ENCODE assay signal across 1 cellular context in the genomic region with DNA sequence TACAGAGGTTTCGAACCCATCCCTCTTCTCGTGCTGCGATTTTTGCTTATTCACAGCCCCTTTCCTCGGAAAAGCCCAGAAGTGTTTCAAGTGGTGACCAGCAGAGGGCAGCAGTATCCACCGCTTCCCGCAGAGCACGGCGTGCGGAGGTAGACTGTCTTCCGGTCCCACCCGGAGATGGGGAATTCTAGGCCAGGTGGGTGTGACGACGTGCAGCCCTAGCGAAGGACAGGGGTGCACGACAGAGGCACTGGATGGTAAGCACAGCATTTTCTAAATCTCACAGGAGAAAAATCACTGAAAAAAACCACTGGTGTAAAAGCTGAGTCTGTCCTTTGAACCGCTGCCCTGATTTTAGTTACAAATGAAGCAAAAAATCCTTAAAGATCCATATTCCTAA.
TF ChIP-seq lines count a peak whose summit lies in the region.

No MANE protein-coding gene starts in this region.

TF ChIP-seq in GM12878, 131 proteins besides CTCF, POLR2A, EP300 and RAD21 (continued from another document and continues in another):
- TF ChIP-seq E2F4 (IDR thresholded peaks at IDR 0.05; ENCODE audit: low read depth, low read length) (no peak), CEBPB (IDR thresholded peaks at IDR 0.05; ENCODE audit: borderline replicate concordance in 1 of 2, low read depth in 2 of 2, low read length in 2 of 2) (no peak), BCLAF1 (IDR thresholded peaks at IDR 0.05) (no peak), ZNF384 (IDR thresholded peaks at IDR 0.05; ENCODE audit: borderline replicate concordance, low read depth, low read length) (no peak), ZNF24 (IDR thresholded peaks at IDR 0.05) (peak; percentile 24; the same call in 1 of the 2 replicates), BACH1 (IDR thresholded peaks at IDR 0.05; ENCODE audit: borderline replicate concordance) (no peak), SMARCA5 (IDR thresholded peaks at IDR 0.05) (peak; percentile 87), BMI1 (IDR thresholded peaks at IDR 0.05; ENCODE audit: borderline replicate concordance) (no peak), PKNOX1 (IDR thresholded peaks at IDR 0.05) (no peak), TBL1XR1 (IDR thresholded peaks at IDR 0.05; ENCODE audit: low read depth, low read length) (no peak), HDAC2 (IDR thresholded peaks at IDR 0.05) (no peak), SUZ12 (IDR thresholded peaks at IDR 0.05; ENCODE audit: unreplicated experiment) (no peak), ZZZ3 (IDR thresholded peaks at IDR 0.05; ENCODE audit: control insufficient read depth, insufficient read length, low read depth) (no peak), HCFC1 (IDR thresholded peaks at IDR 0.05; ENCODE audit: low read length) (no peak), TARDBP (IDR thresholded peaks at IDR 0.05; ENCODE audit: borderline replicate concordance) (no peak), ZBTB33 (IDR thresholded peaks at IDR 0.05) (no peak), MEF2A (IDR thresholded peaks at IDR 0.05; ENCODE audit: insufficient read depth, low read depth, low read length) (no peak), RFX5 (IDR thresholded peaks at IDR 0.05; ENCODE audit: low read depth, low read length) (no peak), MXI1 (IDR thresholded peaks at IDR 0.05; ENCODE audit: low read depth, low read length) (no peak; the same call in 1 of the 2 replicates), IKZF1 (conservative IDR thresholded peaks at IDR 0.05) (peak; percentile 75), SRF (IDR thresholded peaks at IDR 0.05; ENCODE audit: low read depth in 2 of 2, low read length in 2 of 2) (no peak), ZNF207 (IDR thresholded peaks at IDR 0.05; ENCODE audit: borderline replicate concordance) (0 out of 2 replicates have a peak, but pooled peaks have one; percentile 47), KDM1A (IDR thresholded peaks at IDR 0.05; ENCODE audit: borderline replicate concordance) (no peak), CHD2 (IDR thresholded peaks at IDR 0.05; ENCODE audit: borderline replicate concordance, low read depth, low read length) (no peak), MYC (IDR thresholded peaks at IDR 0.05; ENCODE audit: insufficient read depth, insufficient read length, insufficient replicate concordance, low read length, severe bottlenecking) (no peak), POLR2AphosphoS2 (IDR thresholded peaks at IDR 0.05; ENCODE audit: low read depth, low read length) (no peak), NBN (IDR thresholded peaks at IDR 0.05) (peak; percentile 61; the same call in 1 of the 2 replicates), TCF3 (IDR thresholded peaks at IDR 0.05; ENCODE audit: borderline replicate concordance, insufficient read depth, low read depth, low read length) (no peak), JUND (IDR thresholded peaks at IDR 0.05; ENCODE audit: low read depth, low read length) (no peak), BCL11A (IDR thresholded peaks at IDR 0.05; ENCODE audit: low read depth, low read length) (no peak), BHLHE40 (IDR thresholded peaks at IDR 0.05; ENCODE audit: borderline replicate concordance in 1 of 2, low read depth in 2 of 2, low read length in 1 of 2) (peak; percentile 53 to 68; a peak in 3 of 4 replicates), ZNF622 (IDR thresholded peaks at IDR 0.05) (no peak), IRF4 (IDR thresholded peaks at IDR 0.05; ENCODE audit: low read depth, low read length) (peak; percentile 64; the same call in 1 of the 2 replicates), NR2C1 (IDR thresholded peaks at IDR 0.05) (no peak), ZSCAN29 (IDR thresholded peaks at IDR 0.05) (0 out of 2 replicates have a peak, but pooled peaks have one; percentile 43), EZH2 (IDR thresholded peaks at IDR 0.05; ENCODE audit: borderline replicate concordance, control insufficient read depth, low read depth, low read length) (no peak), CHD4 (IDR thresholded peaks at IDR 0.05) (no peak), YBX1 (IDR thresholded peaks at IDR 0.05) (no peak), DPF2 (IDR thresholded peaks at IDR 0.05) (peak; percentile 60), FOXM1 (IDR thresholded peaks at IDR 0.05; ENCODE audit: low read depth, low read length) (no peak)
- TF ChIP-seq, protein P1, sequence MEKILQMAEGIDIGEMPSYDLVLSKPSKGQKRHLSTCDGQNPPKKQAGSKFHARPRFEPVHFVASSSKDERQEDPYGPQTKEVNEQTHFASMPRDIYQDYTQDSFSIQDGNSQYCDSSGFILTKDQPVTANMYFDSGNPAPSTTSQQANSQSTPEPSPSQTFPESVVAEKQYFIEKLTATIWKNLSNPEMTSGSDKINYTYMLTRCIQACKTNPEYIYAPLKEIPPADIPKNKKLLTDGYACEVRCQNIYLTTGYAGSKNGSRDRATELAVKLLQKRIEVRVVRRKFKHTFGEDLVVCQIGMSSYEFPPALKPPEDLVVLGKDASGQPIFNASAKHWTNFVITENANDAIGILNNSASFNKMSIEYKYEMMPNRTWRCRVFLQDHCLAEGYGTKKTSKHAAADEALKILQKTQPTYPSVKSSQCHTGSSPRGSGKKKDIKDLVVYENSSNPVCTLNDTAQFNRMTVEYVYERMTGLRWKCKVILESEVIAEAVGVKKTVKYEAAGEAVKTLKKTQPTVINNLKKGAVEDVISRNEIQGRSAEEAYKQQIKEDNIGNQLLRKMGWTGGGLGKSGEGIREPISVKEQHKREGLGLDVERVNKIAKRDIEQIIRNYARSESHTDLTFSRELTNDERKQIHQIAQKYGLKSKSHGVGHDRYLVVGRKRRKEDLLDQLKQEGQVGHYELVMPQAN (conservative IDR thresholded peaks at IDR 0.05), result 0 out of 2 replicates have a peak, but pooled peaks have one; percentile 11
- TF ChIP-seq, protein P2, sequence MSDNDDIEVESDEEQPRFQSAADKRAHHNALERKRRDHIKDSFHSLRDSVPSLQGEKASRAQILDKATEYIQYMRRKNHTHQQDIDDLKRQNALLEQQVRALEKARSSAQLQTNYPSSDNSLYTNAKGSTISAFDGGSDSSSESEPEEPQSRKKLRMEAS (IDR thresholded peaks at IDR 0.05; ENCODE audit: low read depth, low read length), result peak; percentile 49; the same call in 1 of the 2 replicates
- TF ChIP-seq, protein P3, sequence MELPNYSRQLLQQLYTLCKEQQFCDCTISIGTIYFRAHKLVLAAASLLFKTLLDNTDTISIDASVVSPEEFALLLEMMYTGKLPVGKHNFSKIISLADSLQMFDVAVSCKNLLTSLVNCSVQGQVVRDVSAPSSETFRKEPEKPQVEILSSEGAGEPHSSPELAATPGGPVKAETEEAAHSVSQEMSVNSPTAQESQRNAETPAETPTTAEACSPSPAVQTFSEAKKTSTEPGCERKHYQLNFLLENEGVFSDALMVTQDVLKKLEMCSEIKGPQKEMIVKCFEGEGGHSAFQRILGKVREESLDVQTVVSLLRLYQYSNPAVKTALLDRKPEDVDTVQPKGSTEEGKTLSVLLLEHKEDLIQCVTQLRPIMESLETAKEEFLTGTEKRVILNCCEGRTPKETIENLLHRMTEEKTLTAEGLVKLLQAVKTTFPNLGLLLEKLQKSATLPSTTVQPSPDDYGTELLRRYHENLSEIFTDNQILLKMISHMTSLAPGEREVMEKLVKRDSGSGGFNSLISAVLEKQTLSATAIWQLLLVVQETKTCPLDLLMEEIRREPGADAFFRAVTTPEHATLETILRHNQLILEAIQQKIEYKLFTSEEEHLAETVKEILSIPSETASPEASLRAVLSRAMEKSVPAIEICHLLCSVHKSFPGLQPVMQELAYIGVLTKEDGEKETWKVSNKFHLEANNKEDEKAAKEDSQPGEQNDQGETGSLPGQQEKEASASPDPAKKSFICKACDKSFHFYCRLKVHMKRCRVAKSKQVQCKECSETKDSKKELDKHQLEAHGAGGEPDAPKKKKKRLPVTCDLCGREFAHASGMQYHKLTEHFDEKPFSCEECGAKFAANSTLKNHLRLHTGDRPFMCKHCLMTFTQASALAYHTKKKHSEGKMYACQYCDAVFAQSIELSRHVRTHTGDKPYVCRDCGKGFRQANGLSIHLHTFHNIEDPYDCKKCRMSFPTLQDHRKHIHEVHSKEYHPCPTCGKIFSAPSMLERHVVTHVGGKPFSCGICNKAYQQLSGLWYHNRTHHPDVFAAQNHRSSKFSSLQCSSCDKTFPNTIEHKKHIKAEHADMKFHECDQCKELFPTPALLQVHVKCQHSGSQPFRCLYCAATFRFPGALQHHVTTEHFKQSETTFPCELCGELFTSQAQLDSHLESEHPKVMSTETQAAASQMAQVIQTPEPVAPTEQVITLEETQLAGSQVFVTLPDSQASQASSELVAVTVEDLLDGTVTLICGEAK (IDR thresholded peaks at IDR 0.05; ENCODE audit: borderline replicate concordance), result peak; percentile 44; the same call in 1 of the 2 replicates
- TF ChIP-seq, protein P4, sequence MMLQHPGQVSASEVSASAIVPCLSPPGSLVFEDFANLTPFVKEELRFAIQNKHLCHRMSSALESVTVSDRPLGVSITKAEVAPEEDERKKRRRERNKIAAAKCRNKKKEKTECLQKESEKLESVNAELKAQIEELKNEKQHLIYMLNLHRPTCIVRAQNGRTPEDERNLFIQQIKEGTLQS (IDR thresholded peaks at IDR 0.05; ENCODE audit: borderline replicate concordance, extremely low read depth, low read depth, low read length), result no peak
- TF ChIP-seq, protein P5, sequence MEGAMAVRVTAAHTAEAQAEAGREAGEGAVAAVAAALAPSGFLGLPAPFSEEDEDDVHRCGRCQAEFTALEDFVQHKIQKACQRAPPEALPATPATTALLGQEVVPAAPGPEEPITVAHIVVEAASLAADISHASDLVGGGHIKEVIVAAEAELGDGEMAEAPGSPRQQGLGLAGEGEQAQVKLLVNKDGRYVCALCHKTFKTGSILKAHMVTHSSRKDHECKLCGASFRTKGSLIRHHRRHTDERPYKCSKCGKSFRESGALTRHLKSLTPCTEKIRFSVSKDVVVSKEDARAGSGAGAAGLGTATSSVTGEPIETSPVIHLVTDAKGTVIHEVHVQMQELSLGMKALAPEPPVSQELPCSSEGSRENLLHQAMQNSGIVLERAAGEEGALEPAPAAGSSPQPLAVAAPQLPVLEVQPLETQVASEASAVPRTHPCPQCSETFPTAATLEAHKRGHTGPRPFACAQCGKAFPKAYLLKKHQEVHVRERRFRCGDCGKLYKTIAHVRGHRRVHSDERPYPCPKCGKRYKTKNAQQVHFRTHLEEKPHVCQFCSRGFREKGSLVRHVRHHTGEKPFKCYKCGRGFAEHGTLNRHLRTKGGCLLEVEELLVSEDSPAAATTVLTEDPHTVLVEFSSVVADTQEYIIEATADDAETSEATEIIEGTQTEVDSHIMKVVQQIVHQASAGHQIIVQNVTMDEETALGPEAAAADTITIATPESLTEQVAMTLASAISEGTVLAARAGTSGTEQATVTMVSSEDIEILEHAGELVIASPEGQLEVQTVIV (IDR thresholded peaks at IDR 0.05; ENCODE audit: borderline replicate concordance, partially characterized antibody), result no peak
- TF ChIP-seq, protein P6, sequence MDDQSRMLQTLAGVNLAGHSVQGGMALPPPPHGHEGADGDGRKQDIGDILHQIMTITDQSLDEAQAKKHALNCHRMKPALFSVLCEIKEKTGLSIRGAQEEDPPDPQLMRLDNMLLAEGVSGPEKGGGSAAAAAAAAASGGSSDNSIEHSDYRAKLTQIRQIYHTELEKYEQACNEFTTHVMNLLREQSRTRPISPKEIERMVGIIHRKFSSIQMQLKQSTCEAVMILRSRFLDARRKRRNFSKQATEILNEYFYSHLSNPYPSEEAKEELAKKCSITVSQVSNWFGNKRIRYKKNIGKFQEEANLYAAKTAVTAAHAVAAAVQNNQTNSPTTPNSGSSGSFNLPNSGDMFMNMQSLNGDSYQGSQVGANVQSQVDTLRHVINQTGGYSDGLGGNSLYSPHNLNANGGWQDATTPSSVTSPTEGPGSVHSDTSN (IDR thresholded peaks at IDR 0.05; ENCODE audit: insufficient replicate concordance, low read depth, low read length), result no peak
